Comparison of ENCODE assay signal across 8 cellular contexts in genomic region chr19:32374362-32374761, GRCh38. TPM values are rescaled to one million over a fixed set of nuclear protein-coding genes. Genes with fewer than 3 reads are reported as not detected.
A peak's percentile ranks its signal among the peaks of the same experiment; 100 is the strongest.
DNase-seq lines count a peak whose midpoint lies in the region; ATAC-seq, FAIRE-seq and TF ChIP-seq lines count a peak whose summit lies in the region.
"Not testable (repeated sequence)": the region's sequence is repeated elsewhere in the genome, so short reads cannot be mapped to it uniquely, and the experiment has no call there.

No MANE protein-coding gene starts in this region.

- not testable (repeated sequence) for H3K23ac ChIP-seq in trophoblast cell (ENCODE audit: low read length)

- H3K4me1 ChIP-seq in A549 = peaks cover 49% of the 10 kb centered on the region
- H3K4me1 ChIP-seq in SK-N-SH (ENCODE audit: control insufficient read depth in 1 of 2, insufficient read depth in 2 of 2, low read depth in 1 of 2, low read length in 1 of 2); breast epithelium; liver (ENCODE audit: control insufficient read depth in 4 of 4, insufficient read depth in 4 of 4, low read length in 3 of 4); trophoblast cell (ENCODE audit: control insufficient read depth in 1 of 2, insufficient read depth in 2 of 2, low read length in 2 of 2): not testable (repeated sequence)
- peaks cover 0 to 20% (median 0%) of the 10 kb centered on the region in 3 donors for H3K4me1 ChIP-seq in gastroesophageal sphincter
- peaks cover 7 to 23% (median 13%) of the 10 kb centered on the region in 4 donors for H3K4me1 ChIP-seq in stomach

- peaks cover 43% of the 10 kb centered on the region for H3K79me2 ChIP-seq in SK-N-SH (ENCODE audit: insufficient read depth)
- H3K79me2 ChIP-seq in trophoblast cell (ENCODE audit: control insufficient read depth, insufficient read depth, low read length, poor library complexity) = not testable (repeated sequence)

- CTCF ChIA-PET in A549 (lab: Yijun Ruan, JAX) (interaction anchor here (0.6 to 7.8 kb wide), 16 partner anchors 9 to 1705 kb away, joined by 3 to 122 read pairs (median 5); partner anchors contain the start of gene ZNF507), SK-N-SH (lab: Yijun Ruan, JAX) (interaction anchor here (1.7 kb wide), 1 partner anchor 13 kb away, joined by 4 read pairs; no protein-coding TSS in a partner anchor)

- TF ChIP-seq EP300 in A549 (IDR thresholded peaks at IDR 0.05); SK-N-SH (IDR thresholded peaks at IDR 0.05; ENCODE audit: borderline replicate concordance in 1 of 2, low read depth in 1 of 2, low read length in 1 of 2); gastroesophageal sphincter (IDR thresholded peaks at IDR 0.05); stomach (IDR thresholded peaks at IDR 0.05): not testable (repeated sequence)

- H4K91ac ChIP-seq in trophoblast cell (ENCODE audit: low read depth, low read length) = peak overlapping the region; percentile 58

- H3K27ac Mint-ChIP-seq in HFFc6 = peak overlapping the region; percentile 95

- TF ChIP-seq CTCF in A549 (IDR thresholded peaks at IDR 0.05); HFFc6 (IDR thresholded peaks at IDR 0.05); SK-N-SH (IDR thresholded peaks at IDR 0.05); breast epithelium (IDR thresholded peaks at IDR 0.05); gastroesophageal sphincter (IDR thresholded peaks at IDR 0.05); liver (IDR thresholded peaks at IDR 0.05; ENCODE audit: low read depth, low read length, missing input control); stomach (IDR thresholded peaks at IDR 0.05): not testable (repeated sequence)

- TF ChIP-seq POLR2A in A549 (IDR thresholded peaks at IDR 0.05; ENCODE audit: low read length); breast epithelium (IDR thresholded peaks at IDR 0.05); gastroesophageal sphincter (IDR thresholded peaks at IDR 0.05); stomach (IDR thresholded peaks at IDR 0.05): not testable (repeated sequence)

- peaks cover 27% of the 10 kb centered on the region for H3F3A ChIP-seq in SK-N-SH (replicated peaks; ENCODE audit: insufficient read depth)

- not testable (repeated sequence) for H3K14ac ChIP-seq in trophoblast cell (ENCODE audit: low read length)

- H3K4ac ChIP-seq in trophoblast cell (ENCODE audit: low read depth, low read length) = not testable (repeated sequence)

- FAIRE-seq in A549 (lab: Jason Lieb, UNC) = not testable (repeated sequence)

- H3K9me3 ChIP-seq in A549; SK-N-SH; breast epithelium; gastroesophageal sphincter; liver (ENCODE audit: control insufficient read depth in 4 of 4, low read length in 3 of 4); trophoblast cell (ENCODE audit: insufficient read depth, low read depth, low read length); stomach: not testable (repeated sequence)

- H3K4me1 Mint-ChIP-seq in HFFc6 (ENCODE audit: low read depth) = peaks cover 43% of the 10 kb centered on the region

- peaks cover 39% of the 10 kb centered on the region for H3K36me3 Mint-ChIP-seq in HFFc6 (ENCODE audit: low read depth)

- POLR2A ChIA-PET in A549 (lab: Yijun Ruan, JAX) = interaction anchor here (0.6 to 2.9 kb wide), 11 partner anchors 10 to 1688 kb away, joined by 3 to 36 read pairs (median 4); partner anchors contain the start of genes ANKRD27, DPY19L3, PDCD5 and RGS9BP
- POLR2A ChIA-PET in SK-N-SH (lab: Yijun Ruan, JAX) = not testable (repeated sequence)

- H3K36me3 ChIP-seq in SK-N-SH (replicated peaks in 1 of 2; ENCODE audit: control insufficient read depth in 1 of 2, insufficient read depth in 2 of 2, low read length in 1 of 2) (peaks cover 27 to 46% of the 10 kb centered on the region in 2 experiments), gastroesophageal sphincter (peaks cover 3 to 64% of the 10 kb centered on the region in 2 donors), liver (ENCODE audit: control insufficient read depth in 4 of 4, insufficient read depth in 3 of 4, low read depth in 1 of 4, low read length in 3 of 4) (peaks cover 0 to 12% (median 3%) of the 10 kb centered on the region in 4 donors), trophoblast cell (ENCODE audit: control insufficient read depth in 1 of 2, insufficient read depth in 2 of 2, low read length in 2 of 2) (peaks cover 14 to 19% of the 10 kb centered on the region in 2 experiments), stomach (peaks cover 11 to 65% (median 58%) of the 10 kb centered on the region in 4 donors)
- not testable (repeated sequence) for H3K36me3 ChIP-seq in breast epithelium

- H3K27ac ChIP-seq in A549 (peak overlapping the region; percentile 71 to 89), SK-N-SH (ENCODE audit: low read depth in 2 of 2, low read length in 1 of 2) (peak overlapping the region in 1 of 2 experiments; percentile 92; a peak in 2 of 4 replicates), breast epithelium (peak overlapping the region; percentile 56 to 77), gastroesophageal sphincter (peak overlapping the region in 3 of 4 donors; percentile 7 to 59 (median 46)), liver (ENCODE audit: low read depth in 1 of 2, low read length in 2 of 2) (peak overlapping the region; percentile 74 to 99), stomach (peak overlapping the region in 3 of 5 donors; percentile 22 to 44 (median 32))
- H3K27ac ChIP-seq in trophoblast cell (ENCODE audit: low read depth, low read length) = not testable (repeated sequence)

- H2AK5ac ChIP-seq in trophoblast cell (ENCODE audit: low read length) = not testable (repeated sequence)

- intact Hi-C loops in breast epithelium (cut with DNase I; ENCODE audit: low total_unique reads); stomach (cut with DNase I; ENCODE audit: low total_unique reads): not testable (repeated sequence)

- not testable (repeated sequence) for H3K9me2 ChIP-seq in SK-N-SH

- DNase-seq in A549 (ENCODE audit: low read depth in 1 of 2, low spot score in 1 of 2); HFFc6; SK-N-SH; breast epithelium (ENCODE audit: low spot score in 2 of 2); trophoblast cell; stomach: not testable (repeated sequence)

- H3K27me3 Mint-ChIP-seq in HFFc6 (ENCODE audit: insufficient read depth) = not testable (repeated sequence)

- not testable (repeated sequence) for H2AFZ ChIP-seq in SK-N-SH (ENCODE audit: low read depth); trophoblast cell (ENCODE audit: insufficient read depth, low read length, poor library complexity)

- not testable (repeated sequence) for H3K9me3 Mint-ChIP-seq in HFFc6

- H3K4me3 Mint-ChIP-seq in HFFc6 = peak overlapping the region; percentile 79

- H3K4me3 ChIP-seq in A549 = peak overlapping the region; percentile 10; the same call in 1 of the 3 replicates
- peak overlapping the region in 1 of 2 experiments; percentile 17; a peak in 1 of 4 replicates for H3K4me3 ChIP-seq in SK-N-SH (ENCODE audit: low read depth in 2 of 2, low read length in 1 of 2)
- not testable (repeated sequence) for H3K4me3 ChIP-seq in breast epithelium; gastroesophageal sphincter; liver (ENCODE audit: low read depth in 1 of 3, low read length in 3 of 3); trophoblast cell (ENCODE audit: low read depth, low read length); stomach

- H2BK5ac ChIP-seq in trophoblast cell (ENCODE audit: low read depth, low read length, poor library complexity) = not testable (repeated sequence)

- TF ChIP-seq RAD21 in A549 (conservative IDR thresholded peaks at IDR 0.05 in 1 of 2, IDR thresholded peaks at IDR 0.05 in 1 of 2); SK-N-SH (IDR thresholded peaks at IDR 0.05; ENCODE audit: low read length); liver (IDR thresholded peaks at IDR 0.05): not testable (repeated sequence)

- H4K12ac ChIP-seq in trophoblast cell (ENCODE audit: low read depth, low read length) = not testable (repeated sequence)

- not testable (repeated sequence) for H3K27me3 ChIP-seq in SK-N-SH (ENCODE audit: insufficient read depth); breast epithelium; gastroesophageal sphincter; liver (ENCODE audit: control insufficient read depth in 4 of 4, insufficient read depth in 4 of 4, low read length in 3 of 4); trophoblast cell (ENCODE audit: insufficient read depth, low read length); stomach

- not testable (repeated sequence) for H3K79me1 ChIP-seq in trophoblast cell (ENCODE audit: low read length)

- H4K20me1 ChIP-seq in SK-N-SH (ENCODE audit: insufficient read depth) = not testable (repeated sequence)

- H2BK120ac ChIP-seq in trophoblast cell (ENCODE audit: insufficient read depth, low read length, poor library complexity) = not testable (repeated sequence)

- H3K4me2 ChIP-seq in A549 (peak overlapping the region; percentile 86), SK-N-SH (peak overlapping the region; percentile 80)
- not testable (repeated sequence) for H3K4me2 ChIP-seq in trophoblast cell (ENCODE audit: low read length)

- WGBS in A549 (ENCODE audit: missing lambda C conversion rate) = 17% methylated on average over 3 of the region's 3 CpGs
- WGBS in SK-N-SH (ENCODE audit: low lambda C conversion rate) = 74% methylated on average over 3 of the region's 3 CpGs
- WGBS in gastroesophageal sphincter (ENCODE audit: low coverage in 1 of 2), 2 donors = 73 to 100% methylated on average over 2 of the region's 3 CpGs
- WGBS in liver = 89% methylated on average over 3 of the region's 3 CpGs
- WGBS in trophoblast cell (ENCODE audit: extremely low coverage, insufficient coverage, insufficient read length) = no CpG with 5 or more reads among the region's 3 CpGs
- 80 to 92% (median 89%) methylated on average over 3 of the region's 3 CpGs for WGBS in stomach, 5 donors

- not testable (repeated sequence) for H4K8ac ChIP-seq in trophoblast cell (ENCODE audit: low read depth, low read length)

- ATAC-seq in A549, gastroesophageal sphincter: not testable (repeated sequence)

- H3K9ac ChIP-seq in SK-N-SH = peak overlapping the region; percentile 47; the same call in 1 of the 2 replicates
- peak overlapping the region in 1 of 2 donors; percentile 49 for H3K9ac ChIP-seq in liver (ENCODE audit: low read depth in 1 of 2, low read length in 2 of 2)
- H3K9ac ChIP-seq in trophoblast cell (ENCODE audit: low read length) = not testable (repeated sequence)

- peak overlapping the region; percentile 64 for H3K18ac ChIP-seq in trophoblast cell (ENCODE audit: low read length)

- H2BK12ac ChIP-seq in trophoblast cell (ENCODE audit: low read length) = not testable (repeated sequence)

RNA-seq across cellular contexts. Expression of gene ZNF507, which starts 29.0 kb away (rescaled TPM):
- polyA plus RNA-seq in A549 (2011; rRNA removed) (49.8 and 50.1 TPM in 2 replicates), A549 (2017; fragmentation: RNase III; extraction: RNeasy Plus Mini Kit Qiagen cat#74134 plus additional on column Dnase treatment) (14.0 to 14.9 TPM (median 14.6 TPM) in 3 replicates), SK-N-SH (2012; rRNA removed) (6.8 and 9.1 TPM in 2 replicates), liver (1 to 10 TPM; 2.9 to 3.0 TPM), stomach (1 to 10 TPM; 2.8 to 5.0 (median 3.2) TPM)
- 11.6 and 12.2 TPM in 2 replicates for polyA plus RNA-seq in A549 (2012; cell fraction: cytosol; rRNA removed)
- 8.4 and 11.3 TPM in 2 replicates for polyA plus RNA-seq in A549 (2012; cell fraction: nucleus; rRNA removed)
- 40.2 and 42.9 TPM in 2 replicates for polyA minus RNA-seq in A549 (2011; rRNA and poly(A)+ RNA removed)
- total RNA-seq in HFFc6 (2021; fragmentation: NEBNext Ultra II Directional; extraction: Animal tissue kit (Norgen Biotek cat#: 25700)) = 10 to 100 TPM; 13.0 to 18.3 (median 16.0) TPM
- 7.8 and 8.8 TPM in 2 replicates for polyA plus RNA-seq in SK-N-SH (2012; cell fraction: cytosol; rRNA removed)
- polyA plus RNA-seq in SK-N-SH (2012; cell fraction: nucleus; rRNA removed) = 6.3 and 12.5 TPM in 2 replicates
- total RNA-seq in breast epithelium (10 to 100 TPM; 19.2 to 32.1 (median 27.5) TPM), gastroesophageal sphincter (10 to 100 TPM; 13.9 to 28.8 (median 22.3) TPM), liver (10 to 100 TPM; 11.1 to 14.1 TPM), stomach (10 to 100 TPM; 14.0 to 76.5 (median 42.2) TPM)
- polyA plus RNA-seq in trophoblast cell (2013) = 7.2 and 7.7 TPM in 2 replicates

RNA-seq across cellular contexts. Expression of gene DPY19L3, which starts 31.2 kb away (rescaled TPM):
- polyA plus RNA-seq in A549 (2011; rRNA removed) (28.9 and 29.6 TPM in 2 replicates), A549 (2017; fragmentation: RNase III; extraction: RNeasy Plus Mini Kit Qiagen cat#74134 plus additional on column Dnase treatment) (14.9 to 16.6 TPM (median 15.7 TPM) in 3 replicates), SK-N-SH (2012; rRNA removed) (23.3 and 25.2 TPM in 2 replicates), liver (1 to 10 TPM; 2.7 to 3.3 TPM), stomach (1 to 10 TPM; 2.1 to 4.2 (median 3.2) TPM)
- 22.4 and 26.1 TPM in 2 replicates for polyA plus RNA-seq in A549 (2012; cell fraction: cytosol; rRNA removed)
- polyA plus RNA-seq in A549 (2012; cell fraction: nucleus; rRNA removed) = 63.6 and 79.2 TPM in 2 replicates
- polyA minus RNA-seq in A549 (2011; rRNA and poly(A)+ RNA removed) = 39.7 and 51.2 TPM in 2 replicates
- total RNA-seq in HFFc6 (2021; fragmentation: NEBNext Ultra II Directional; extraction: Animal tissue kit (Norgen Biotek cat#: 25700)) = 10 to 100 TPM; 23.5 to 32.7 (median 26.5) TPM
- polyA plus RNA-seq in SK-N-SH (2012; cell fraction: cytosol; rRNA removed) = 10.2 and 15.5 TPM in 2 replicates
- polyA plus RNA-seq in SK-N-SH (2012; cell fraction: nucleus; rRNA removed) = 98.0 and 110 TPM in 2 replicates
- total RNA-seq in breast epithelium (10 to 100 TPM; 23.8 to 33.1 (median 25.8) TPM), gastroesophageal sphincter (10 to 100 TPM; 12.9 to 34.1 (median 18.5) TPM), liver (10 to 100 TPM; 11.5 to 13.0 TPM), stomach (10 to 100 TPM; 10.7 to 79.4 (median 41.3) TPM)
- 20.7 and 21.1 TPM in 2 replicates for polyA plus RNA-seq in trophoblast cell (2013)
